ENCODE assay signal across 34 cellular contexts in genomic region chr11:13047884-13048283, GRCh38. TPM values are rescaled to one million over a fixed set of nuclear protein-coding genes. Genes with fewer than 3 reads are reported as not detected.
"Had no signal": no experiment of that assay in that cellular context is flagged by ENCODE, and none has a peak within 500 bp of the region (broad histone marks: within the 10 kb centered on the region; RNA-seq: fewer than 3 reads in every experiment).

No MANE protein-coding gene starts in this region.

- H3K36me3 ChIP-seq: ascending aorta, cardiac muscle cell, SJCRH30 had no signal

- H3K27me3 ChIP-seq: ascending aorta, cardiac muscle cell, SJCRH30 had no signal

- H3K27ac ChIP-seq: ascending aorta, cardiac muscle cell, KMS-11, SJCRH30, SK-N-MC had no signal

- H3K27ac Mint-ChIP-seq: activated CD4-positive, alpha-beta T cell treated with anti-CD3 and anti-CD28 coated beads for 36 hours; activated CD4-positive, alpha-beta T cell treated with anti-CD3 and anti-CD28 coated beads, Interleukin-2, amount 10 ng/mL, durations not matched to agents 7 days and 5 days; activated CD8-positive, alpha-beta T cell treated with anti-CD3 and anti-CD28 coated beads, Interleukin-2, amount 10 ng/mL, durations not matched to agents 7 days and 5 days; activated naive CD4-positive, alpha-beta T cell treated with anti-CD3 and anti-CD28 coated beads, Interleukin-2, amount 50 U/mL, for 24 hours; activated naive CD8-positive, alpha-beta T cell treated with anti-CD3 and anti-CD28 coated beads, Interleukin-2, amount 10 ng/mL, durations not matched to agents 7 days and 5 days; activated T-cell treated with anti-CD3 and anti-CD28 coated beads, Interleukin-2, amount 50 U/mL, for 24 hours; activated T-helper 2 cell treated with anti-CD3 and anti-CD28 coated beads, Interferon-gamma antibody, Interleukin-2, Interleukin-4, amounts not matched to agents 10 μg/mL and 5 μg/mL and 100 μg/mL, durations not matched to agents 14 hours and 24 hours and 36 hours; T-helper 1 cell treated with Interleukin-12 subunit alpha and Interleukin-12 subunit beta and Interleukin-4 antibody, amounts not matched to agents 30 μg/mL and 1 μg/mL, for 36 hours; T-helper 2 cell treated with Interferon-gamma antibody and Interleukin-4, amounts not matched to agents 5 μg/mL and 100 μg/mL, for 36 hours; WTC11 had no signal

- H3K9me3 ChIP-seq: ascending aorta, SJCRH30 had no signal

- H3K4me1 Mint-ChIP-seq: activated CD4-positive, alpha-beta T cell treated with anti-CD3 and anti-CD28 coated beads for 36 hours; activated CD4-positive, alpha-beta T cell treated with anti-CD3 and anti-CD28 coated beads, Interleukin-2, amount 10 ng/mL, durations not matched to agents 7 days and 5 days; activated naive CD4-positive, alpha-beta T cell treated with anti-CD3 and anti-CD28 coated beads, Interleukin-2, amount 50 U/mL, for 24 hours; activated naive CD8-positive, alpha-beta T cell treated with anti-CD3 and anti-CD28 coated beads, Interleukin-2, amount 10 ng/mL, durations not matched to agents 7 days and 5 days; central memory CD8-positive, alpha-beta T cell had no signal

- H3K9me3 Mint-ChIP-seq: activated CD4-positive, alpha-beta T cell treated with anti-CD3 and anti-CD28 coated beads, Interleukin-2, amount 10 ng/mL, durations not matched to agents 7 days and 5 days; activated naive CD4-positive, alpha-beta T cell treated with anti-CD3 and anti-CD28 coated beads, Interleukin-2, amount 50 U/mL, for 24 hours; activated naive CD8-positive, alpha-beta T cell treated with anti-CD3 and anti-CD28 coated beads, Interleukin-2, amount 10 ng/mL, durations not matched to agents 7 days and 5 days; activated T-cell treated with anti-CD3 and anti-CD28 coated beads, Interleukin-2, amount 50 U/mL, for 24 hours; activated T-helper 2 cell treated with anti-CD3 and anti-CD28 coated beads, Interferon-gamma antibody, Interleukin-2, Interleukin-4, amounts not matched to agents 10 μg/mL and 5 μg/mL and 100 μg/mL, durations not matched to agents 14 hours and 24 hours and 36 hours; central memory CD8-positive, alpha-beta T cell; T-helper 1 cell treated with Interleukin-12 subunit alpha and Interleukin-12 subunit beta and Interleukin-4 antibody, amounts not matched to agents 30 μg/mL and 1 μg/mL, for 36 hours; T-helper 2 cell treated with Interferon-gamma antibody and Interleukin-4, amounts not matched to agents 5 μg/mL and 100 μg/mL, for 36 hours had no signal

- DNase-seq: activated CD4-positive, alpha-beta T cell treated with anti-CD3 and anti-CD28 coated beads for 36 hours; activated CD4-positive, alpha-beta T cell treated with anti-CD3 and anti-CD28 coated beads, Interleukin-2, amount 10 ng/mL, durations not matched to agents 7 days and 5 days; activated CD4-positive, alpha-beta T cell treated with anti-CD3 and anti-CD28 coated beads, Interleukin-2, amount 50 U/mL, for 48 hours; activated CD8-positive, alpha-beta T cell treated with anti-CD3 and anti-CD28 coated beads, Interleukin-2, amount 10 ng/mL, durations not matched to agents 7 days and 5 days; activated gamma-delta T cell; activated naive CD4-positive, alpha-beta T cell treated with Interleukin-2 at 50 U/mL for 16 hours; activated naive CD8-positive, alpha-beta T cell treated with anti-CD3 and anti-CD28 coated beads, Interleukin-2, amount 10 ng/mL, durations not matched to agents 7 days and 5 days; activated T-cell treated with anti-CD3 and anti-CD28 coated beads, Interleukin-2, amount 50 U/mL, for 24 hours; amygdala; MM.1S; NCI-H1092; NCI-H146; NCI-H187; NCI-H2081; NCI-H2171 treated with DMSO at 0.1 percent for 48 hours; NCI-H2227 treated with DMSO at 0.1 percent for 48 hours; NCI-H446; NCI-H510A treated with DMSO at 0.1 percent for 48 hours; NCI-H526 treated with DMSO at 0.1 percent for 48 hours; SHP77; SJCRH30 had no signal

- H3K4me3 ChIP-seq: ascending aorta, cardiac muscle cell, SJCRH30, SK-N-MC had no signal

- H3K4me1 ChIP-seq: ascending aorta had no signal

- H3K4me3 Mint-ChIP-seq: activated CD4-positive, alpha-beta T cell treated with anti-CD3 and anti-CD28 coated beads for 36 hours; activated CD4-positive, alpha-beta T cell treated with anti-CD3 and anti-CD28 coated beads, Interleukin-2, amount 10 ng/mL, durations not matched to agents 7 days and 5 days; activated CD8-positive, alpha-beta T cell treated with anti-CD3 and anti-CD28 coated beads, Interleukin-2, amount 10 ng/mL, durations not matched to agents 7 days and 5 days; activated naive CD4-positive, alpha-beta T cell treated with anti-CD3 and anti-CD28 coated beads, Interleukin-2, amount 50 U/mL, for 24 hours; activated naive CD8-positive, alpha-beta T cell treated with anti-CD3 and anti-CD28 coated beads, Interleukin-2, amount 10 ng/mL, durations not matched to agents 7 days and 5 days; activated T-cell treated with anti-CD3 and anti-CD28 coated beads, Interleukin-2, amount 50 U/mL, for 24 hours; central memory CD8-positive, alpha-beta T cell; T-helper 1 cell treated with Interleukin-12 subunit alpha and Interleukin-12 subunit beta and Interleukin-4 antibody, amounts not matched to agents 30 μg/mL and 1 μg/mL, for 36 hours; T-helper 2 cell treated with Interferon-gamma antibody and Interleukin-4, amounts not matched to agents 5 μg/mL and 100 μg/mL, for 36 hours; WTC11 had no signal

- ATAC-seq: activated CD4-positive, alpha-beta T cell treated with anti-CD3 and anti-CD28 coated beads for 36 hours; activated CD4-positive, CD25-positive, alpha-beta regulatory T cell treated with anti-CD3 and anti-CD28 coated beads, Interleukin-2, amount 50 U/mL, for 24 hours; activated CD8-positive, alpha-beta T cell treated with anti-CD3 and anti-CD28 coated beads, Interleukin-2, amount 10 ng/mL, durations not matched to agents 7 days and 5 days; Panc1; WTC11 had no signal

- H3K36me3 Mint-ChIP-seq: activated naive CD4-positive, alpha-beta T cell treated with anti-CD3 and anti-CD28 coated beads, Interleukin-2, amount 50 U/mL, for 24 hours; activated naive CD8-positive, alpha-beta T cell treated with anti-CD3 and anti-CD28 coated beads, Interleukin-2, amount 10 ng/mL, durations not matched to agents 7 days and 5 days had no signal

RNA-seq across cellular contexts. Expression of gene RASSF10, which starts 38.8 kb away (rescaled TPM):
- total RNA-seq: activated CD4-positive, alpha-beta T cell treated with anti-CD3 and anti-CD28 coated beads for 36 hours; activated CD4-positive, alpha-beta T cell treated with anti-CD3 and anti-CD28 coated beads, Interleukin-2, amount 10 ng/mL, durations not matched to agents 7 days and 5 days; activated CD8-positive, alpha-beta T cell treated with anti-CD3 and anti-CD28 coated beads, Interleukin-2, amount 10 ng/mL, durations not matched to agents 7 days and 5 days; activated naive CD8-positive, alpha-beta T cell treated with anti-CD3 and anti-CD28 coated beads, Interleukin-2, amount 10 ng/mL, durations not matched to agents 7 days and 5 days; activated T-helper 2 cell treated with anti-CD3 and anti-CD28 coated beads, Interferon-gamma antibody, Interleukin-2, Interleukin-4, amounts not matched to agents 10 μg/mL and 5 μg/mL and 100 μg/mL, durations not matched to agents 14 hours and 24 hours and 36 hours; ascending aorta; LHCN-M2 had no signal
- polyA plus RNA-seq: cardiac muscle cell had no signal
